19 cellular contexts compared by ENCODE assay signal in genomic region chr14:32109676-32110075, GRCh38. TPM values are rescaled to one million over a fixed set of nuclear protein-coding genes. Genes with fewer than 3 reads are reported as not detected.
DNase-seq lines count a peak whose midpoint lies in the region; TF ChIP-seq lines count a peak whose summit lies in the region.
"Had no signal": no experiment of that assay in that cellular context is flagged by ENCODE, and none has a peak within 500 bp of the region (broad histone marks: within the 10 kb centered on the region; RNA-seq: fewer than 3 reads in every experiment).

No MANE protein-coding gene starts in this region.

- no peak overlapping the region for H2BK12ac ChIP-seq in mesenchymal stem cell (ENCODE audit: low read length in 2 of 2)

- no peaks in the 10 kb centered on the region for H3K27me3 ChIP-seq in mesenchymal stem cell (ENCODE audit: control insufficient read depth in 1 of 2, insufficient read depth in 1 of 2, low read length in 2 of 2)
- H3K27me3 ChIP-seq: BE2C, esophagus muscularis mucosa, neural progenitor cell, spleen had no signal

- H3K23ac ChIP-seq in mesenchymal stem cell (ENCODE audit: low read length in 2 of 2), result no peak overlapping the region

- peak overlapping the region; percentile 56 for H3K27ac ChIP-seq in mesenchymal stem cell (ENCODE audit: low read length, poor library complexity, severe bottlenecking)
- H3K27ac ChIP-seq: esophagus muscularis mucosa, neural progenitor cell, RWPE1, spleen had no signal

- no peaks in the 10 kb centered on the region for H3K9me3 ChIP-seq in mesenchymal stem cell (ENCODE audit: control insufficient read depth, low read length)
- H3K9me3 ChIP-seq: BE2C, esophagus muscularis mucosa, spleen had no signal

- H3K18ac ChIP-seq in mesenchymal stem cell (ENCODE audit: low read depth in 1 of 2, low read length in 2 of 2), result no peak overlapping the region

- H3K4me1 ChIP-seq in mesenchymal stem cell (ENCODE audit: control insufficient read depth, insufficient read depth, low read depth, low read length), result no peaks in the 10 kb centered on the region
- H3K4me1 ChIP-seq: BE2C, neural progenitor cell had no signal

- no peaks in the 10 kb centered on the region for H3K27me3 Mint-ChIP-seq in activated naive CD4-positive, alpha-beta T cell treated with anti-CD3 and anti-CD28 coated beads for 36 hours (ENCODE audit: low read depth)
- H3K27me3 Mint-ChIP-seq: activated naive CD8-positive, alpha-beta T cell treated with anti-CD3 and anti-CD28 coated beads, Interleukin-2, amount 50 U/mL, for 24 hours; dendritic cell treated with granulocyte-macrophage colony-stimulating factor and Interleukin-4, amounts not matched to agents 40 ng/mL and 50 ng/mL, for 4 days had no signal

- peaks cover 0 to 17% of the 10 kb centered on the region in 2 experiments for H3K36me3 ChIP-seq in mesenchymal stem cell (ENCODE audit: control insufficient read depth in 1 of 2, insufficient read depth in 2 of 2, low read depth in 1 of 2, low read length in 2 of 2)
- H3K36me3 ChIP-seq: BE2C, esophagus muscularis mucosa had no signal

- CTCF ChIA-PET in activated naive CD4-positive, alpha-beta T cell treated with anti-CD3 and anti-CD28 coated beads for 36 hours (lab: Charles Lee), result interaction anchor here (0.7 to 1.6 kb wide), 4 partner anchors 8 to 150 kb away, joined by 4 to 5 read pairs (median 4); no protein-coding TSS in a partner anchor

- no peaks in the 10 kb centered on the region for H3K9me3 Mint-ChIP-seq in activated naive CD4-positive, alpha-beta T cell treated with anti-CD3 and anti-CD28 coated beads for 36 hours
- H3K9me3 Mint-ChIP-seq: activated naive CD8-positive, alpha-beta T cell treated with anti-CD3 and anti-CD28 coated beads, Interleukin-2, amount 50 U/mL, for 24 hours; dendritic cell treated with granulocyte-macrophage colony-stimulating factor and Interleukin-4, amounts not matched to agents 40 ng/mL and 50 ng/mL, for 4 days had no signal

- H2AK5ac ChIP-seq in mesenchymal stem cell (ENCODE audit: low read length, severe bottlenecking), result no peak overlapping the region

- H3K4me3 Mint-ChIP-seq in activated naive CD4-positive, alpha-beta T cell treated with anti-CD3 and anti-CD28 coated beads for 36 hours, result no peak overlapping the region
- H3K4me3 Mint-ChIP-seq: activated naive CD8-positive, alpha-beta T cell treated with anti-CD3 and anti-CD28 coated beads, Interleukin-2, amount 50 U/mL, for 24 hours; dendritic cell treated with granulocyte-macrophage colony-stimulating factor and Interleukin-4, amounts not matched to agents 40 ng/mL and 50 ng/mL, for 4 days; neural progenitor cell had no signal

- H3K4me2 ChIP-seq in mesenchymal stem cell (ENCODE audit: low read length, poor library complexity, severe bottlenecking), result no peak overlapping the region
- H3K4me2 ChIP-seq: neural progenitor cell had no signal

- no peak for TF ChIP-seq POLR2A in erythroblast (IDR thresholded peaks at IDR 0.05; ENCODE audit: low read length)

- TF ChIP-seq CTCF in AG09309 (IDR thresholded peaks at IDR 0.05; ENCODE audit: control insufficient read depth, insufficient read depth, low read depth, low read length, missing control alignments) (no peak), cardiac fibroblast (IDR thresholded peaks at IDR 0.05; ENCODE audit: low read depth, low read length) (no peak)

- peak; percentile 40 for DNase-seq in AG09309 (ENCODE audit: low read depth)
- DNase-seq in HS-27A (ENCODE audit: low read depth), result peak; percentile 74
- DNase-seq in cardiac fibroblast (ENCODE audit: low read depth in 2 of 2), result peak; percentile 56 to 82
- peak; percentile 74 for DNase-seq in mesenchymal stem cell
- no peak for DNase-seq in erythroblast (lab: John Stamatoyannopoulos, UW)
- DNase-seq in activated naive CD4-positive, alpha-beta T cell treated with anti-CD3 and anti-CD28 coated beads for 36 hours, result no peak
- DNase-seq in globus pallidus (ENCODE audit: low spot score), result no peak
- no peak for DNase-seq in activated CD4-positive, alpha-beta T cell treated with anti-CD3 and anti-CD28 coated beads for 1 hour
- DNase-seq: activated CD4-positive, CD25-positive, alpha-beta regulatory T cell treated with anti-CD3 and anti-CD28 coated beads, Interleukin-2, amount 50 U/mL, for 72 hours; activated naive CD8-positive, alpha-beta T cell treated with anti-CD3 and anti-CD28 coated beads, Interleukin-2, amount 50 U/mL, for 24 hours; BE2C; DMS53; mammary epithelial cell; NCI-H748 treated with DMSO at 0.1 percent for 48 hours; spleen had no signal

- peaks cover 10% of the 10 kb centered on the region for H3K36me3 Mint-ChIP-seq in activated naive CD4-positive, alpha-beta T cell treated with anti-CD3 and anti-CD28 coated beads for 36 hours (ENCODE audit: low read depth)

- no peak overlapping the region for H3K14ac ChIP-seq in mesenchymal stem cell (ENCODE audit: low read length in 2 of 2)

- H2AFZ ChIP-seq in mesenchymal stem cell (ENCODE audit: low read depth, low read length), result no peak overlapping the region
- H2AFZ ChIP-seq: neural progenitor cell had no signal

- H4K8ac ChIP-seq in mesenchymal stem cell (ENCODE audit: low read length), result no peak overlapping the region

- intact Hi-C loops in activated naive CD4-positive, alpha-beta T cell treated with anti-CD3 and anti-CD28 coated beads for 36 hours (cut with micrococcal nuclease), result no loop called here

- no peak overlapping the region for H3K4ac ChIP-seq in mesenchymal stem cell (ENCODE audit: low read depth in 1 of 2, low read length in 2 of 2)

- 38% methylated on average over 3 of the region's 5 CpGs for WGBS in mesenchymal stem cell

- no peak overlapping the region for H4K91ac ChIP-seq in mesenchymal stem cell (ENCODE audit: low read length)

- H3K79me1 ChIP-seq in mesenchymal stem cell (replicated peaks; ENCODE audit: low read length, poor library complexity, severe bottlenecking), result peaks cover 7% of the 10 kb centered on the region

- H2BK15ac ChIP-seq in mesenchymal stem cell (ENCODE audit: low read depth, poor library complexity, severe bottlenecking), result no peak overlapping the region

- H2BK5ac ChIP-seq in mesenchymal stem cell (ENCODE audit: low read depth, low read length, poor library complexity, severe bottlenecking), result no peak overlapping the region

- H3K27ac Mint-ChIP-seq in activated naive CD4-positive, alpha-beta T cell treated with anti-CD3 and anti-CD28 coated beads for 36 hours, result no peak overlapping the region
- H3K27ac Mint-ChIP-seq: activated naive CD8-positive, alpha-beta T cell treated with anti-CD3 and anti-CD28 coated beads, Interleukin-2, amount 50 U/mL, for 24 hours; dendritic cell treated with granulocyte-macrophage colony-stimulating factor and Interleukin-4, amounts not matched to agents 40 ng/mL and 50 ng/mL, for 4 days; neural progenitor cell had no signal

- no peak overlapping the region for H2BK120ac ChIP-seq in mesenchymal stem cell (ENCODE audit: low read depth, low read length)

- peaks cover 9% of the 10 kb centered on the region for H3K4me1 Mint-ChIP-seq in activated naive CD4-positive, alpha-beta T cell treated with anti-CD3 and anti-CD28 coated beads for 36 hours (ENCODE audit: low read depth)
- H3K4me1 Mint-ChIP-seq: activated naive CD8-positive, alpha-beta T cell treated with anti-CD3 and anti-CD28 coated beads, Interleukin-2, amount 50 U/mL, for 24 hours; neural progenitor cell had no signal

- H3K9ac ChIP-seq in mesenchymal stem cell (ENCODE audit: low read length), result no peak overlapping the region
- H3K9ac ChIP-seq: neural progenitor cell had no signal

- H3K4me3 ChIP-seq in AG09309 (ENCODE audit: control insufficient read depth, low read depth, low read length) (no peak overlapping the region), cardiac fibroblast (replicated peaks in 1 of 2; ENCODE audit: low read depth in 2 of 2, low read length in 2 of 2) (no peak overlapping the region), mesenchymal stem cell (ENCODE audit: insufficient read depth in 1 of 2, low read depth in 1 of 2, low read length in 2 of 2) (no peak overlapping the region)
- H3K4me3 ChIP-seq: esophagus muscularis mucosa, neural progenitor cell, spleen had no signal

RNA-seq across cellular contexts. Expression of gene ARHGAP5, which starts 32.6 kb away (rescaled TPM):
- polyA plus RNA-seq in mesenchymal stem cell (2013, experiment 1 of 2), result 40.4 TPM
- 42.2 TPM for polyA plus RNA-seq in mesenchymal stem cell (2013, experiment 2 of 2)
- 10 to 100 TPM; 37.0 to 38.5 TPM for total RNA-seq in activated naive CD4-positive, alpha-beta T cell treated with anti-CD3 and anti-CD28 coated beads for 36 hours

Comparison
In these comparisons a context has a peak if more than half of its experiments do, and no peak if none do; other contexts are left out.
1. DNase-seq: peak in AG09309 (single experiment), HS-27A (single experiment), cardiac fibroblast (2 of 2) and mesenchymal stem cell (single experiment); none in erythroblast (0 of 2), activated naive CD4-positive, alpha-beta T cell treated with anti-CD3 and anti-CD28 coated beads for 36 hours (single experiment), globus pallidus (single experiment) and activated CD4-positive, alpha-beta T cell treated with anti-CD3 and anti-CD28 coated beads for 1 hour (single experiment).